Comparison of ENCODE assay signal across 1 cellular context in genomic region chr4:153067376-153067775, GRCh38.
TF ChIP-seq lines count a peak whose summit lies in the region.

No MANE protein-coding gene starts in this region.

TF ChIP-seq in HepG2, 621 proteins besides CTCF, POLR2A, EP300 and RAD21 (continued from another document and continues in another):
- TF ChIP-seq, protein P1, sequence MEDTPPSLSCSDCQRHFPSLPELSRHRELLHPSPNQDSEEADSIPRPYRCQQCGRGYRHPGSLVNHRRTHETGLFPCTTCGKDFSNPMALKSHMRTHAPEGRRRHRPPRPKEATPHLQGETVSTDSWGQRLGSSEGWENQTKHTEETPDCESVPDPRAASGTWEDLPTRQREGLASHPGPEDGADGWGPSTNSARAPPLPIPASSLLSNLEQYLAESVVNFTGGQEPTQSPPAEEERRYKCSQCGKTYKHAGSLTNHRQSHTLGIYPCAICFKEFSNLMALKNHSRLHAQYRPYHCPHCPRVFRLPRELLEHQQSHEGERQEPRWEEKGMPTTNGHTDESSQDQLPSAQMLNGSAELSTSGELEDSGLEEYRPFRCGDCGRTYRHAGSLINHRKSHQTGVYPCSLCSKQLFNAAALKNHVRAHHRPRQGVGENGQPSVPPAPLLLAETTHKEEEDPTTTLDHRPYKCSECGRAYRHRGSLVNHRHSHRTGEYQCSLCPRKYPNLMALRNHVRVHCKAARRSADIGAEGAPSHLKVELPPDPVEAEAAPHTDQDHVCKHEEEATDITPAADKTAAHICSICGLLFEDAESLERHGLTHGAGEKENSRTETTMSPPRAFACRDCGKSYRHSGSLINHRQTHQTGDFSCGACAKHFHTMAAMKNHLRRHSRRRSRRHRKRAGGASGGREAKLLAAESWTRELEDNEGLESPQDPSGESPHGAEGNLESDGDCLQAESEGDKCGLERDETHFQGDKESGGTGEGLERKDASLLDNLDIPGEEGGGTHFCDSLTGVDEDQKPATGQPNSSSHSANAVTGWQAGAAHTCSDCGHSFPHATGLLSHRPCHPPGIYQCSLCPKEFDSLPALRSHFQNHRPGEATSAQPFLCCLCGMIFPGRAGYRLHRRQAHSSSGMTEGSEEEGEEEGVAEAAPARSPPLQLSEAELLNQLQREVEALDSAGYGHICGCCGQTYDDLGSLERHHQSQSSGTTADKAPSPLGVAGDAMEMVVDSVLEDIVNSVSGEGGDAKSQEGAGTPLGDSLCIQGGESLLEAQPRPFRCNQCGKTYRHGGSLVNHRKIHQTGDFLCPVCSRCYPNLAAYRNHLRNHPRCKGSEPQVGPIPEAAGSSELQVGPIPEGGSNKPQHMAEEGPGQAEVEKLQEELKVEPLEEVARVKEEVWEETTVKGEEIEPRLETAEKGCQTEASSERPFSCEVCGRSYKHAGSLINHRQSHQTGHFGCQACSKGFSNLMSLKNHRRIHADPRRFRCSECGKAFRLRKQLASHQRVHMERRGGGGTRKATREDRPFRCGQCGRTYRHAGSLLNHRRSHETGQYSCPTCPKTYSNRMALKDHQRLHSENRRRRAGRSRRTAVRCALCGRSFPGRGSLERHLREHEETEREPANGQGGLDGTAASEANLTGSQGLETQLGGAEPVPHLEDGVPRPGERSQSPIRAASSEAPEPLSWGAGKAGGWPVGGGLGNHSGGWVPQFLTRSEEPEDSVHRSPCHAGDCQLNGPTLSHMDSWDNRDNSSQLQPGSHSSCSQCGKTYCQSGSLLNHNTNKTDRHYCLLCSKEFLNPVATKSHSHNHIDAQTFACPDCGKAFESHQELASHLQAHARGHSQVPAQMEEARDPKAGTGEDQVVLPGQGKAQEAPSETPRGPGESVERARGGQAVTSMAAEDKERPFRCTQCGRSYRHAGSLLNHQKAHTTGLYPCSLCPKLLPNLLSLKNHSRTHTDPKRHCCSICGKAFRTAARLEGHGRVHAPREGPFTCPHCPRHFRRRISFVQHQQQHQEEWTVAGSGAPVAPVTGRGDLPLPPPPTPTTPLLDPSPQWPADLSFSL (CRISPR knock-in tag; IDR thresholded peaks at IDR 0.05), result no peak
- TF ChIP-seq, protein P2, sequence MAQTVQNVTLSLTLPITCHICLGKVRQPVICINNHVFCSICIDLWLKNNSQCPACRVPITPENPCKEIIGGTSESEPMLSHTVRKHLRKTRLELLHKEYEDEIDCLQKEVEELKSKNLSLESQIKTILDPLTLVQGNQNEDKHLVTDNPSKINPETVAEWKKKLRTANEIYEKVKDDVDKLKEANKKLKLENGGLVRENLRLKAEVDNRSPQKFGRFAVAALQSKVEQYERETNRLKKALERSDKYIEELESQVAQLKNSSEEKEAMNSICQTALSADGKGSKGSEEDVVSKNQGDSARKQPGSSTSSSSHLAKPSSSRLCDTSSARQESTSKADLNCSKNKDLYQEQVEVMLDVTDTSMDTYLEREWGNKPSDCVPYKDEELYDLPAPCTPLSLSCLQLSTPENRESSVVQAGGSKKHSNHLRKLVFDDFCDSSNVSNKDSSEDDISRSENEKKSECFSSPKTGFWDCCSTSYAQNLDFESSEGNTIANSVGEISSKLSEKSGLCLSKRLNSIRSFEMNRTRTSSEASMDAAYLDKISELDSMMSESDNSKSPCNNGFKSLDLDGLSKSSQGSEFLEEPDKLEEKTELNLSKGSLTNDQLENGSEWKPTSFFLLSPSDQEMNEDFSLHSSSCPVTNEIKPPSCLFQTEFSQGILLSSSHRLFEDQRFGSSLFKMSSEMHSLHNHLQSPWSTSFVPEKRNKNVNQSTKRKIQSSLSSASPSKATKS (CRISPR knock-in tag; IDR thresholded peaks at IDR 0.05), result no peak
- TF ChIP-seq MXI1 (IDR thresholded peaks at IDR 0.05; ENCODE audit: borderline replicate concordance, low read depth, low read length), result no peak; the same call in 2 of the 3 replicates
- TF ChIP-seq ZNF138 (CRISPR knock-in tag; IDR thresholded peaks at IDR 0.05; ENCODE audit: low read depth), result no peak
- TF ChIP-seq ARID2 (CRISPR knock-in tag; IDR thresholded peaks at IDR 0.05; ENCODE audit: borderline replicate concordance), result 0 out of 2 replicates have a peak, but pooled peaks have one; percentile 9
- TF ChIP-seq ZSCAN25 (CRISPR knock-in tag; IDR thresholded peaks at IDR 0.05), result no peak
- TF ChIP-seq TOE1 (CRISPR knock-in tag; IDR thresholded peaks at IDR 0.05), result no peak
- TF ChIP-seq ATAD3A (CRISPR knock-in tag; IDR thresholded peaks at IDR 0.05), result no peak
- peak in 1 of 2 experiments; percentile 64; a peak in 2 of 4 replicates for TF ChIP-seq NR2F1 (CRISPR knock-in tag; IDR thresholded peaks at IDR 0.05)
- no peak for TF ChIP-seq STAG1 (CRISPR knock-in tag; IDR thresholded peaks at IDR 0.05)
- TF ChIP-seq SP4 (CRISPR knock-in tag; IDR thresholded peaks at IDR 0.05), result no peak
- TF ChIP-seq MED13 (CRISPR knock-in tag; IDR thresholded peaks at IDR 0.05), result no peak
- TF ChIP-seq, protein P3, sequence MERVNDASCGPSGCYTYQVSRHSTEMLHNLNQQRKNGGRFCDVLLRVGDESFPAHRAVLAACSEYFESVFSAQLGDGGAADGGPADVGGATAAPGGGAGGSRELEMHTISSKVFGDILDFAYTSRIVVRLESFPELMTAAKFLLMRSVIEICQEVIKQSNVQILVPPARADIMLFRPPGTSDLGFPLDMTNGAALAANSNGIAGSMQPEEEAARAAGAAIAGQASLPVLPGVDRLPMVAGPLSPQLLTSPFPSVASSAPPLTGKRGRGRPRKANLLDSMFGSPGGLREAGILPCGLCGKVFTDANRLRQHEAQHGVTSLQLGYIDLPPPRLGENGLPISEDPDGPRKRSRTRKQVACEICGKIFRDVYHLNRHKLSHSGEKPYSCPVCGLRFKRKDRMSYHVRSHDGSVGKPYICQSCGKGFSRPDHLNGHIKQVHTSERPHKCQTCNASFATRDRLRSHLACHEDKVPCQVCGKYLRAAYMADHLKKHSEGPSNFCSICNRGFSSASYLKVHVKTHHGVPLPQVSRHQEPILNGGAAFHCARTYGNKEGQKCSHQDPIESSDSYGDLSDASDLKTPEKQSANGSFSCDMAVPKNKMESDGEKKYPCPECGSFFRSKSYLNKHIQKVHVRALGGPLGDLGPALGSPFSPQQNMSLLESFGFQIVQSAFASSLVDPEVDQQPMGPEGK (CRISPR knock-in tag; IDR thresholded peaks at IDR 0.05), result peak; percentile 36; the same call in 1 of the 2 replicates
- TF ChIP-seq CAMTA2 (CRISPR knock-in tag; IDR thresholded peaks at IDR 0.05; ENCODE audit: borderline replicate concordance), result no peak
- no peak for TF ChIP-seq ZNF766 (CRISPR knock-in tag; IDR thresholded peaks at IDR 0.05; ENCODE audit: borderline replicate concordance)
- no peak for TF ChIP-seq USF2 (IDR thresholded peaks at IDR 0.05; ENCODE audit: low read depth, low read length)
- no peak for TF ChIP-seq USF2 (CRISPR knock-in tag; IDR thresholded peaks at IDR 0.05; ENCODE audit: borderline replicate concordance)
- no peak for TF ChIP-seq HCFC1 (IDR thresholded peaks at IDR 0.05; ENCODE audit: low read depth, low read length)
- TF ChIP-seq KDM1A (CRISPR knock-in tag; IDR thresholded peaks at IDR 0.05), result no peak
- TF ChIP-seq CSRNP2 (CRISPR knock-in tag; conservative IDR thresholded peaks at IDR 0.05; ENCODE audit: low read depth), result no peak
- no peak for TF ChIP-seq ZNF33A (CRISPR knock-in tag; IDR thresholded peaks at IDR 0.05; ENCODE audit: borderline replicate concordance)
- TF ChIP-seq ZSCAN9 (CRISPR knock-in tag; IDR thresholded peaks at IDR 0.05; ENCODE audit: borderline replicate concordance), result no peak
- peak; percentile 69; the same call in 1 of the 2 replicates for TF ChIP-seq ZNF605 (CRISPR knock-in tag; IDR thresholded peaks at IDR 0.05)
- TF ChIP-seq NFKBIZ (CRISPR knock-in tag; IDR thresholded peaks at IDR 0.05), result no peak
- TF ChIP-seq CREM (IDR thresholded peaks at IDR 0.05), result peak; percentile 40; the same call in 1 of the 2 replicates
- no peak for TF ChIP-seq CREM (CRISPR knock-in tag; IDR thresholded peaks at IDR 0.05)
- TF ChIP-seq ZNF841 (CRISPR knock-in tag; IDR thresholded peaks at IDR 0.05; ENCODE audit: borderline replicate concordance), result no peak
- peak; percentile 31; the same call in 1 of the 2 replicates for TF ChIP-seq ZMYM3 (CRISPR knock-in tag; IDR thresholded peaks at IDR 0.05)
- peak; percentile 61; the same call in 1 of the 2 replicates for TF ChIP-seq MIER2 (CRISPR knock-in tag; IDR thresholded peaks at IDR 0.05)
- no peak for TF ChIP-seq TAF15 (IDR thresholded peaks at IDR 0.05; ENCODE audit: low read depth, low read length, poor library complexity, severe bottlenecking)
- no peak for TF ChIP-seq FOXK1 (CRISPR knock-in tag; IDR thresholded peaks at IDR 0.05; ENCODE audit: borderline replicate concordance, low read depth)
- TF ChIP-seq, protein P4, sequence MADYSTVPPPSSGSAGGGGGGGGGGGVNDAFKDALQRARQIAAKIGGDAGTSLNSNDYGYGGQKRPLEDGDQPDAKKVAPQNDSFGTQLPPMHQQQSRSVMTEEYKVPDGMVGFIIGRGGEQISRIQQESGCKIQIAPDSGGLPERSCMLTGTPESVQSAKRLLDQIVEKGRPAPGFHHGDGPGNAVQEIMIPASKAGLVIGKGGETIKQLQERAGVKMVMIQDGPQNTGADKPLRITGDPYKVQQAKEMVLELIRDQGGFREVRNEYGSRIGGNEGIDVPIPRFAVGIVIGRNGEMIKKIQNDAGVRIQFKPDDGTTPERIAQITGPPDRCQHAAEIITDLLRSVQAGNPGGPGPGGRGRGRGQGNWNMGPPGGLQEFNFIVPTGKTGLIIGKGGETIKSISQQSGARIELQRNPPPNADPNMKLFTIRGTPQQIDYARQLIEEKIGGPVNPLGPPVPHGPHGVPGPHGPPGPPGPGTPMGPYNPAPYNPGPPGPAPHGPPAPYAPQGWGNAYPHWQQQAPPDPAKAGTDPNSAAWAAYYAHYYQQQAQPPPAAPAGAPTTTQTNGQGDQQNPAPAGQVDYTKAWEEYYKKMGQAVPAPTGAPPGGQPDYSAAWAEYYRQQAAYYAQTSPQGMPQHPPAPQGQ (CRISPR knock-in tag; IDR thresholded peaks at IDR 0.05; ENCODE audit: borderline replicate concordance), result no peak
- TF ChIP-seq ZFYVE20 (CRISPR knock-in tag; IDR thresholded peaks at IDR 0.05; ENCODE audit: borderline replicate concordance, low read depth), result no peak
- peak; percentile 32; the same call in 1 of the 2 replicates for TF ChIP-seq SMC3 (IDR thresholded peaks at IDR 0.05; ENCODE audit: low read length)
- TF ChIP-seq ZNF670 (CRISPR knock-in tag; IDR thresholded peaks at IDR 0.05; ENCODE audit: borderline replicate concordance), result peak; percentile 37; the same call in 1 of the 2 replicates
- no peak for TF ChIP-seq DR1 (CRISPR knock-in tag; IDR thresholded peaks at IDR 0.05)
- TF ChIP-seq ZNF550 (CRISPR knock-in tag; IDR thresholded peaks at IDR 0.05; ENCODE audit: borderline replicate concordance), result no peak
- no peak for TF ChIP-seq NFE2L2 (IDR thresholded peaks at IDR 0.05; ENCODE audit: low read length)
- no peak for TF ChIP-seq KDM5B (CRISPR knock-in tag; IDR thresholded peaks at IDR 0.05; ENCODE audit: borderline replicate concordance)
- TF ChIP-seq ZNF589 (CRISPR knock-in tag; conservative IDR thresholded peaks at IDR 0.05), result no peak
- TF ChIP-seq ZNF704 (CRISPR knock-in tag; IDR thresholded peaks at IDR 0.05; ENCODE audit: borderline replicate concordance), result no peak
- TF ChIP-seq TFAP4 (IDR thresholded peaks at IDR 0.05; ENCODE audit: borderline replicate concordance, low read depth), result no peak
- no peak for TF ChIP-seq GPN1 (CRISPR knock-in tag; IDR thresholded peaks at IDR 0.05; ENCODE audit: borderline replicate concordance)
- no peak for TF ChIP-seq BCL3 (CRISPR knock-in tag; IDR thresholded peaks at IDR 0.05)
- no peak for TF ChIP-seq ZNF451 (CRISPR knock-in tag; IDR thresholded peaks at IDR 0.05)
- no peak for TF ChIP-seq NFE2 (CRISPR knock-in tag; IDR thresholded peaks at IDR 0.05)
- no peak for TF ChIP-seq ZNF569 (CRISPR knock-in tag; IDR thresholded peaks at IDR 0.05; ENCODE audit: borderline replicate concordance)
